ENCODE assay signal across 10 cellular contexts in genomic region chr16:85908444-85908843, GRCh38. TPM values are rescaled to one million over a fixed set of nuclear protein-coding genes. Genes with fewer than 3 reads are reported as not detected.
DNase-seq lines count a peak whose midpoint lies in the region; ATAC-seq and TF ChIP-seq lines count a peak whose summit lies in the region.
"Had no signal": no experiment of that assay in that cellular context is flagged by ENCODE, and none has a peak within 500 bp of the region (broad histone marks: within the 10 kb centered on the region; RNA-seq: fewer than 3 reads in every experiment).

No MANE protein-coding gene starts in this region.

- peaks cover 55 to 100% (median 100%) of the 10 kb centered on the region in 6 donors for H3K4me1 ChIP-seq in spleen

- peak overlapping the region; percentile 64 to 93 (median 84) for H3K27ac ChIP-seq in spleen

- no peaks in the 10 kb centered on the region for H3K27me3 ChIP-seq in spleen (replicated peaks in 1 of 7)

- TF ChIP-seq POLR2A in spleen (IDR thresholded peaks at IDR 0.05) = peak in 1 of 3 donors; percentile 21

- intact Hi-C loops in spleen (cut with DNase I; ENCODE audit: low total_unique reads) = no loop called here

- no peaks in the 10 kb centered on the region for H3K9me3 Mint-ChIP-seq in T-helper 1 cell treated with Interleukin-12 subunit alpha and Interleukin-12 subunit beta and Interleukin-4 antibody, amounts not matched to agents 30 μg/mL and 1 μg/mL, for 36 hours

- H3K36me3 Mint-ChIP-seq in T-helper 1 cell treated with Interleukin-12 subunit alpha and Interleukin-12 subunit beta and Interleukin-4 antibody, amounts not matched to agents 30 μg/mL and 1 μg/mL, for 36 hours (ENCODE audit: low read depth) = peaks cover 41% of the 10 kb centered on the region

- H3K36me3 ChIP-seq in spleen = peaks cover 0 to 96% (median 57%) of the 10 kb centered on the region in 6 donors

- peak; percentile 59 for ATAC-seq in HG02642 (IDR thresholded peaks at IDR 0.05; ENCODE audit: poor library complexity, unreplicated experiment)
- ATAC-seq: esophagus mucosa had no signal

- WGBS in spleen, 5 donors = 30 to 51% (median 39%) methylated on average over 3 of the region's 3 CpGs

- TF ChIP-seq CTCF in spleen (IDR thresholded peaks at IDR 0.05 in 8 of 11, conservative IDR thresholded peaks at IDR 0.05 in 3 of 11) = no peak

- no peaks in the 10 kb centered on the region for H3K27me3 Mint-ChIP-seq in T-helper 1 cell treated with Interleukin-12 subunit alpha and Interleukin-12 subunit beta and Interleukin-4 antibody, amounts not matched to agents 30 μg/mL and 1 μg/mL, for 36 hours (ENCODE audit: low read depth)

- no peak for DNase-seq in T-helper 1 cell
- DNase-seq in NOMO-1 treated with dmso at 0.1 percent for 144 hours (lab: John Stamatoyannopoulos, UW; ENCODE audit: unreplicated experiment) = peak; percentile 24
- DNase-seq in spleen = peak; percentile 78
- no peak for DNase-seq in NCI-H524 treated with DMSO at 0.1 percent for 48 hours (lab: John Stamatoyannopoulos, UW)
- no peak for DNase-seq in NCI-H187 (lab: John Stamatoyannopoulos, UW)
- no peak for DNase-seq in UCSD-AML1 (lab: John Stamatoyannopoulos, UW; ENCODE audit: unreplicated experiment)
- DNase-seq: 8988T had no signal

- H3K9me3 ChIP-seq in spleen = no peaks in the 10 kb centered on the region

- peak overlapping the region; percentile 24 for H3K27ac Mint-ChIP-seq in T-helper 1 cell treated with Interleukin-12 subunit alpha and Interleukin-12 subunit beta and Interleukin-4 antibody, amounts not matched to agents 30 μg/mL and 1 μg/mL, for 36 hours

- peaks cover 22% of the 10 kb centered on the region for H3K4me1 Mint-ChIP-seq in T-helper 1 cell treated with Interleukin-12 subunit alpha and Interleukin-12 subunit beta and Interleukin-4 antibody, amounts not matched to agents 30 μg/mL and 1 μg/mL, for 36 hours (ENCODE audit: low read depth)

- no peak overlapping the region for H3K4me3 Mint-ChIP-seq in T-helper 1 cell treated with Interleukin-12 subunit alpha and Interleukin-12 subunit beta and Interleukin-4 antibody, amounts not matched to agents 30 μg/mL and 1 μg/mL, for 36 hours

- peak overlapping the region in 2 of 8 donors; percentile 5 to 95 for H3K4me3 ChIP-seq in spleen

RNA-seq across cellular contexts. Expression of gene IRF8, which starts 9.5 kb away (rescaled TPM):
- total RNA-seq in spleen = 100 to 1,000 TPM; 228 to 329 (median 278) TPM
- 100 to 1,000 TPM; 103 to 183 (median 115) TPM for polyA plus RNA-seq in spleen

Comparison
In these comparisons a context has a peak if more than half of its experiments do, and no peak if none do; other contexts are left out.
1. DNase-seq: peak in NOMO-1 treated with dmso at 0.1 percent for 144 hours (single experiment) and spleen (single experiment); none in T-helper 1 cell (0 of 5), NCI-H524 treated with DMSO at 0.1 percent for 48 hours (single experiment), NCI-H187 (0 of 2) and UCSD-AML1 (single experiment).